ENCODE assay signal across 1 cellular context in the genomic region with DNA sequence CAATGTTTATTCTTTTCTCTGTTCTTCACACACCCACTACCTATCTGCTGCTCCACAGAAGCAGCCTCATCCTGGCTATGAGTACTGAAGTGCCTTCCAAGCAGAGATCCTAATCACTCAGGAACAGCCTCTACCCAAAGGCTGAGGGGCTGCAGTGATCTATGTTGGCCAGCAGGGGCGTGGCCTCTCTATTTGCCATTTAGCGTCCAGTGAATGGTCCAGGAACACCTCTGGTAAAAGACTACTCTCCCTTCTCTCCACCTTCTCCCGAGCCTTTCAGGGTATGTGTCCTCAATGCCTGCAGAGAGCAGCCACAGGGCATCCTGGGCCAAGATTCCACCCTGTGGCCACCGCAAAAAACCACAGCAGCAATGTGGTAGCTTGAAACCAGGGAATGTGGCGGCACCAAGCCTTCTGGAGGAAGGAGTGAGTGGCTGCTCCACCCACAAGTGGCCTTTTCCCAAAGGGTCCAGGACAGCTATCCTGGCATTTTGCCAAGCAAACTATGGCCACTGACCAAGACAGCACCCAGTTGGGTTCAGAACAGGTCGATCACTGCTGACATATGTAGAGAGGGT.
TF ChIP-seq lines count a peak whose summit lies in the region.

No MANE protein-coding gene starts in this region.

TF ChIP-seq in H1, 55 proteins besides CTCF, POLR2A, EP300 and RAD21:
- TF ChIP-seq EGR1 (IDR thresholded peaks at IDR 0.05; ENCODE audit: borderline replicate concordance, low read depth, low read length) (no peak), HDAC2 (IDR thresholded peaks at IDR 0.05; ENCODE audit: borderline replicate concordance in 1 of 2, low read depth in 2 of 2, low read length in 2 of 2) (no peak), RNF2 (IDR thresholded peaks at IDR 0.05; ENCODE audit: borderline replicate concordance, low read depth, low read length, missing control alignments, poor library complexity, severe bottlenecking) (no peak), FOSL1 (IDR thresholded peaks at IDR 0.05; ENCODE audit: insufficient read depth, low read depth, low read length) (no peak), KDM1A (IDR thresholded peaks at IDR 0.05; ENCODE audit: borderline replicate concordance, low read length) (no peak), EZH2 (IDR thresholded peaks at IDR 0.05; ENCODE audit: low read depth, low read length, severe bottlenecking) (no peak), SP2 (IDR thresholded peaks at IDR 0.05; ENCODE audit: low read length) (no peak), CTBP2 (IDR thresholded peaks at IDR 0.05; ENCODE audit: borderline replicate concordance, insufficient read depth, insufficient read length, low read length) (no peak), POU5F1 (IDR thresholded peaks at IDR 0.05; ENCODE audit: low read depth, low read length) (no peak), PHF8 (conservative IDR thresholded peaks at IDR 0.05; ENCODE audit: low read depth, low read length) (no peak), KDM4A (IDR thresholded peaks at IDR 0.05; ENCODE audit: low read depth, low read length, severe bottlenecking) (no peak), BRCA1 (IDR thresholded peaks at IDR 0.05; ENCODE audit: low read depth, low read length) (no peak), MAFK (IDR thresholded peaks at IDR 0.05; ENCODE audit: low read depth, low read length) (no peak), POLR2AphosphoS5 (IDR thresholded peaks at IDR 0.05; ENCODE audit: low read depth, low read length) (no peak), TAF7 (optimal IDR thresholded peaks at IDR 0.05; ENCODE audit: borderline replicate concordance, low read depth, low read length) (no peak), SUZ12 (IDR thresholded peaks at IDR 0.05; ENCODE audit: low read length) (no peak)
- TF ChIP-seq, protein P1, sequence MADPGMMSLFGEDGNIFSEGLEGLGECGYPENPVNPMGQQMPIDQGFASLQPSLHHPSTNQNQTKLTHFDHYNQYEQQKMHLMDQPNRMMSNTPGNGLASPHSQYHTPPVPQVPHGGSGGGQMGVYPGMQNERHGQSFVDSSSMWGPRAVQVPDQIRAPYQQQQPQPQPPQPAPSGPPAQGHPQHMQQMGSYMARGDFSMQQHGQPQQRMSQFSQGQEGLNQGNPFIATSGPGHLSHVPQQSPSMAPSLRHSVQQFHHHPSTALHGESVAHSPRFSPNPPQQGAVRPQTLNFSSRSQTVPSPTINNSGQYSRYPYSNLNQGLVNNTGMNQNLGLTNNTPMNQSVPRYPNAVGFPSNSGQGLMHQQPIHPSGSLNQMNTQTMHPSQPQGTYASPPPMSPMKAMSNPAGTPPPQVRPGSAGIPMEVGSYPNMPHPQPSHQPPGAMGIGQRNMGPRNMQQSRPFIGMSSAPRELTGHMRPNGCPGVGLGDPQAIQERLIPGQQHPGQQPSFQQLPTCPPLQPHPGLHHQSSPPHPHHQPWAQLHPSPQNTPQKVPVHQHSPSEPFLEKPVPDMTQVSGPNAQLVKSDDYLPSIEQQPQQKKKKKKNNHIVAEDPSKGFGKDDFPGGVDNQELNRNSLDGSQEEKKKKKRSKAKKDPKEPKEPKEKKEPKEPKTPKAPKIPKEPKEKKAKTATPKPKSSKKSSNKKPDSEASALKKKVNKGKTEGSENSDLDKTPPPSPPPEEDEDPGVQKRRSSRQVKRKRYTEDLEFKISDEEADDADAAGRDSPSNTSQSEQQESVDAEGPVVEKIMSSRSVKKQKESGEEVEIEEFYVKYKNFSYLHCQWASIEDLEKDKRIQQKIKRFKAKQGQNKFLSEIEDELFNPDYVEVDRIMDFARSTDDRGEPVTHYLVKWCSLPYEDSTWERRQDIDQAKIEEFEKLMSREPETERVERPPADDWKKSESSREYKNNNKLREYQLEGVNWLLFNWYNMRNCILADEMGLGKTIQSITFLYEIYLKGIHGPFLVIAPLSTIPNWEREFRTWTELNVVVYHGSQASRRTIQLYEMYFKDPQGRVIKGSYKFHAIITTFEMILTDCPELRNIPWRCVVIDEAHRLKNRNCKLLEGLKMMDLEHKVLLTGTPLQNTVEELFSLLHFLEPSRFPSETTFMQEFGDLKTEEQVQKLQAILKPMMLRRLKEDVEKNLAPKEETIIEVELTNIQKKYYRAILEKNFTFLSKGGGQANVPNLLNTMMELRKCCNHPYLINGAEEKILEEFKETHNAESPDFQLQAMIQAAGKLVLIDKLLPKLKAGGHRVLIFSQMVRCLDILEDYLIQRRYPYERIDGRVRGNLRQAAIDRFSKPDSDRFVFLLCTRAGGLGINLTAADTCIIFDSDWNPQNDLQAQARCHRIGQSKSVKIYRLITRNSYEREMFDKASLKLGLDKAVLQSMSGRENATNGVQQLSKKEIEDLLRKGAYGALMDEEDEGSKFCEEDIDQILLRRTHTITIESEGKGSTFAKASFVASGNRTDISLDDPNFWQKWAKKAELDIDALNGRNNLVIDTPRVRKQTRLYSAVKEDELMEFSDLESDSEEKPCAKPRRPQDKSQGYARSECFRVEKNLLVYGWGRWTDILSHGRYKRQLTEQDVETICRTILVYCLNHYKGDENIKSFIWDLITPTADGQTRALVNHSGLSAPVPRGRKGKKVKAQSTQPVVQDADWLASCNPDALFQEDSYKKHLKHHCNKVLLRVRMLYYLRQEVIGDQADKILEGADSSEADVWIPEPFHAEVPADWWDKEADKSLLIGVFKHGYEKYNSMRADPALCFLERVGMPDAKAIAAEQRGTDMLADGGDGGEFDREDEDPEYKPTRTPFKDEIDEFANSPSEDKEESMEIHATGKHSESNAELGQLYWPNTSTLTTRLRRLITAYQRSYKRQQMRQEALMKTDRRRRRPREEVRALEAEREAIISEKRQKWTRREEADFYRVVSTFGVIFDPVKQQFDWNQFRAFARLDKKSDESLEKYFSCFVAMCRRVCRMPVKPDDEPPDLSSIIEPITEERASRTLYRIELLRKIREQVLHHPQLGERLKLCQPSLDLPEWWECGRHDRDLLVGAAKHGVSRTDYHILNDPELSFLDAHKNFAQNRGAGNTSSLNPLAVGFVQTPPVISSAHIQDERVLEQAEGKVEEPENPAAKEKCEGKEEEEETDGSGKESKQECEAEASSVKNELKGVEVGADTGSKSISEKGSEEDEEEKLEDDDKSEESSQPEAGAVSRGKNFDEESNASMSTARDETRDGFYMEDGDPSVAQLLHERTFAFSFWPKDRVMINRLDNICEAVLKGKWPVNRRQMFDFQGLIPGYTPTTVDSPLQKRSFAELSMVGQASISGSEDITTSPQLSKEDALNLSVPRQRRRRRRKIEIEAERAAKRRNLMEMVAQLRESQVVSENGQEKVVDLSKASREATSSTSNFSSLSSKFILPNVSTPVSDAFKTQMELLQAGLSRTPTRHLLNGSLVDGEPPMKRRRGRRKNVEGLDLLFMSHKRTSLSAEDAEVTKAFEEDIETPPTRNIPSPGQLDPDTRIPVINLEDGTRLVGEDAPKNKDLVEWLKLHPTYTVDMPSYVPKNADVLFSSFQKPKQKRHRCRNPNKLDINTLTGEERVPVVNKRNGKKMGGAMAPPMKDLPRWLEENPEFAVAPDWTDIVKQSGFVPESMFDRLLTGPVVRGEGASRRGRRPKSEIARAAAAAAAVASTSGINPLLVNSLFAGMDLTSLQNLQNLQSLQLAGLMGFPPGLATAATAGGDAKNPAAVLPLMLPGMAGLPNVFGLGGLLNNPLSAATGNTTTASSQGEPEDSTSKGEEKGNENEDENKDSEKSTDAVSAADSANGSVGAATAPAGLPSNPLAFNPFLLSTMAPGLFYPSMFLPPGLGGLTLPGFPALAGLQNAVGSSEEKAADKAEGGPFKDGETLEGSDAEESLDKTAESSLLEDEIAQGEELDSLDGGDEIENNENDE (IDR thresholded peaks at IDR 0.05; ENCODE audit: insufficient replicate concordance, low read length), result no peak
- TF ChIP-seq, protein P2, sequence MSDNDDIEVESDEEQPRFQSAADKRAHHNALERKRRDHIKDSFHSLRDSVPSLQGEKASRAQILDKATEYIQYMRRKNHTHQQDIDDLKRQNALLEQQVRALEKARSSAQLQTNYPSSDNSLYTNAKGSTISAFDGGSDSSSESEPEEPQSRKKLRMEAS (IDR thresholded peaks at IDR 0.05), result no peak
- TF ChIP-seq, protein P3, sequence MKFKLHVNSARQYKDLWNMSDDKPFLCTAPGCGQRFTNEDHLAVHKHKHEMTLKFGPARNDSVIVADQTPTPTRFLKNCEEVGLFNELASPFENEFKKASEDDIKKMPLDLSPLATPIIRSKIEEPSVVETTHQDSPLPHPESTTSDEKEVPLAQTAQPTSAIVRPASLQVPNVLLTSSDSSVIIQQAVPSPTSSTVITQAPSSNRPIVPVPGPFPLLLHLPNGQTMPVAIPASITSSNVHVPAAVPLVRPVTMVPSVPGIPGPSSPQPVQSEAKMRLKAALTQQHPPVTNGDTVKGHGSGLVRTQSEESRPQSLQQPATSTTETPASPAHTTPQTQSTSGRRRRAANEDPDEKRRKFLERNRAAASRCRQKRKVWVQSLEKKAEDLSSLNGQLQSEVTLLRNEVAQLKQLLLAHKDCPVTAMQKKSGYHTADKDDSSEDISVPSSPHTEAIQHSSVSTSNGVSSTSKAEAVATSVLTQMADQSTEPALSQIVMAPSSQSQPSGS (IDR thresholded peaks at IDR 0.05; ENCODE audit: low read length), result no peak
TF ChIP-seq in H1: peak in this region for 0.
